Comparison of ENCODE assay signal across 7 cellular contexts in genomic region chr1:193437333-193437732, GRCh38.
DNase-seq lines count a peak whose midpoint lies in the region; ATAC-seq and TF ChIP-seq lines count a peak whose summit lies in the region.
"Not testable (repeated sequence)": the region's sequence is repeated elsewhere in the genome, so short reads cannot be mapped to it uniquely, and the experiment has no call there.

No MANE protein-coding gene starts in this region.

- peak overlapping the region; percentile 77 for H3K4me2 ChIP-seq in KMS-11

- POLR2A ChIA-PET in CD4-positive, alpha-beta memory T cell (lab: Charles Lee; ENCODE audit: partially characterized antibody), result interaction anchor here (0.6 to 2.4 kb wide), 3 partner anchors 21 to 41 kb away, joined by 3 to 11 read pairs (median 8); no protein-coding TSS in a partner anchor

- H3K79me2 ChIP-seq in KMS-11 (ENCODE audit: insufficient read depth, low read depth), result not testable (repeated sequence)

- peaks cover 2 to 60% (median 38%) of the 10 kb centered on the region in 8 donors for H3K9me3 Mint-ChIP-seq in CD4-positive, alpha-beta memory T cell
- peaks cover 71% of the 10 kb centered on the region for H3K9me3 Mint-ChIP-seq in T-helper 1 cell treated with Interleukin-12 subunit alpha and Interleukin-12 subunit beta and Interleukin-4 antibody, amounts not matched to agents 30 μg/mL and 1 μg/mL, for 36 hours
- peaks cover 70% of the 10 kb centered on the region for H3K9me3 Mint-ChIP-seq in activated T-helper 1 cell treated with anti-CD3 and anti-CD28 coated beads, Interleukin-12 subunit alpha, Interleukin-12 subunit beta, Interleukin-2, Interleukin-4 antibody, amounts not matched to agents 30 ng/mL and 10 ng/mL and 1 ng/mL, durations not matched to agents 14 hours and 24 hours and 36 hours
- H3K9me3 Mint-ChIP-seq in stimulated activated naive CD8-positive, alpha-beta T cell treated with anti-CD3 and anti-CD28 coated beads, Interleukin-15, amount 100 ng/mL, for 72 hours, result peaks cover 34 to 58% of the 10 kb centered on the region in 2 donors

- H3K27ac ChIP-seq in CD4-positive, alpha-beta memory T cell (ENCODE audit: low read depth, low read length); spleen: not testable (repeated sequence)
- H3K27ac ChIP-seq in KMS-11 (peak overlapping the region; percentile 51), epithelial cell of prostate (peak overlapping the region; percentile 14)

- not testable (repeated sequence) for H3K4me3 Mint-ChIP-seq in CD4-positive, alpha-beta memory T cell; T-helper 1 cell treated with Interleukin-12 subunit alpha and Interleukin-12 subunit beta and Interleukin-4 antibody, amounts not matched to agents 30 μg/mL and 1 μg/mL, for 36 hours; activated T-helper 1 cell treated with anti-CD3 and anti-CD28 coated beads, Interleukin-12 subunit alpha, Interleukin-12 subunit beta, Interleukin-2, Interleukin-4 antibody, amounts not matched to agents 30 ng/mL and 10 ng/mL and 1 ng/mL, durations not matched to agents 14 hours and 24 hours and 36 hours; stimulated activated naive CD8-positive, alpha-beta T cell treated with anti-CD3 and anti-CD28 coated beads, Interleukin-15, amount 100 ng/mL, for 72 hours

- not testable (repeated sequence) for DNase-seq in CD4-positive, alpha-beta memory T cell; activated T-helper 1 cell treated with anti-CD3 and anti-CD28 coated beads, Interleukin-12 subunit alpha, Interleukin-12 subunit beta, Interleukin-2, Interleukin-4 antibody, amounts not matched to agents 30 ng/mL and 10 ng/mL and 1 ng/mL, durations not matched to agents 14 hours and 24 hours and 36 hours (ENCODE audit: low spot score); epithelial cell of prostate (ENCODE audit: low read depth, low spot score); stimulated activated naive CD8-positive, alpha-beta T cell treated with anti-CD3 and anti-CD28 coated beads, Interleukin-15, amount 100 ng/mL, for 72 hours
- peak; percentile 70 for DNase-seq in spleen

- peaks cover 0 to 12% of the 10 kb centered on the region in 2 donors for H3K9me3 ChIP-seq in CD4-positive, alpha-beta memory T cell (ENCODE audit: control insufficient read depth in 1 of 2, low read length in 2 of 2)
- H3K9me3 ChIP-seq in spleen, result peaks cover 3 to 33% (median 23%) of the 10 kb centered on the region in 8 donors

- not testable (repeated sequence) for H3K27me3 ChIP-seq in CD4-positive, alpha-beta memory T cell (ENCODE audit: insufficient read depth, low read length); KMS-11 (ENCODE audit: insufficient read depth, low read depth); spleen (replicated peaks in 1 of 7)

- CTCF ChIA-PET in CD4-positive, alpha-beta memory T cell (lab: Charles Lee; ENCODE audit: partially characterized antibody), result interaction anchor here (1.3 to 1.4 kb wide), 2 partner anchors 11 to 12 kb away, joined by 3 read pairs; no protein-coding TSS in a partner anchor

- not testable (repeated sequence) for TF ChIP-seq POLR2A in spleen (IDR thresholded peaks at IDR 0.05)

- not testable (repeated sequence) for H2AFZ ChIP-seq in KMS-11 (ENCODE audit: low read depth)

- TF ChIP-seq CTCF in KMS-11 (conservative IDR thresholded peaks at IDR 0.05; ENCODE audit: low read depth, low read length); spleen (IDR thresholded peaks at IDR 0.05 in 8 of 11, conservative IDR thresholded peaks at IDR 0.05 in 3 of 11): not testable (repeated sequence)

- 92 to 98% (median 94%) methylated on average over 14 to 19 of the region's 19 CpGs for WGBS in spleen, 5 donors

- not testable (repeated sequence) for H4K20me1 ChIP-seq in KMS-11 (ENCODE audit: insufficient read depth)

- H3K36me3 ChIP-seq in CD4-positive, alpha-beta memory T cell (ENCODE audit: insufficient read depth, low read length); KMS-11 (ENCODE audit: insufficient read depth); spleen: not testable (repeated sequence)

- not testable (repeated sequence) for H3K9ac ChIP-seq in KMS-11

- peaks cover 34 to 39% of the 10 kb centered on the region in 2 donors for H3K36me3 Mint-ChIP-seq in CD4-positive, alpha-beta memory T cell
- peaks cover 71% of the 10 kb centered on the region for H3K36me3 Mint-ChIP-seq in T-helper 1 cell treated with Interleukin-12 subunit alpha and Interleukin-12 subunit beta and Interleukin-4 antibody, amounts not matched to agents 30 μg/mL and 1 μg/mL, for 36 hours (ENCODE audit: low read depth)
- peaks cover 47% of the 10 kb centered on the region for H3K36me3 Mint-ChIP-seq in activated T-helper 1 cell treated with anti-CD3 and anti-CD28 coated beads, Interleukin-12 subunit alpha, Interleukin-12 subunit beta, Interleukin-2, Interleukin-4 antibody, amounts not matched to agents 30 ng/mL and 10 ng/mL and 1 ng/mL, durations not matched to agents 14 hours and 24 hours and 36 hours (ENCODE audit: low read depth)

- intact Hi-C loops in CD4-positive, alpha-beta memory T cell (cut with micrococcal nuclease); activated T-helper 1 cell treated with anti-CD3 and anti-CD28 coated beads, Interleukin-12 subunit alpha, Interleukin-12 subunit beta, Interleukin-2, Interleukin-4 antibody, amounts not matched to agents 30 ng/mL and 10 ng/mL and 1 ng/mL, durations not matched to agents 14 hours and 24 hours and 36 hours (cut with micrococcal nuclease); spleen (cut with DNase I; ENCODE audit: low total_unique reads): not testable (repeated sequence)

- peak overlapping the region in 4 of 7 donors; percentile 79 to 93 (median 88) for H3K27ac Mint-ChIP-seq in CD4-positive, alpha-beta memory T cell
- H3K27ac Mint-ChIP-seq in T-helper 1 cell treated with Interleukin-12 subunit alpha and Interleukin-12 subunit beta and Interleukin-4 antibody, amounts not matched to agents 30 μg/mL and 1 μg/mL, for 36 hours, result peak overlapping the region; percentile 75
- H3K27ac Mint-ChIP-seq in activated T-helper 1 cell treated with anti-CD3 and anti-CD28 coated beads, Interleukin-12 subunit alpha, Interleukin-12 subunit beta, Interleukin-2, Interleukin-4 antibody, amounts not matched to agents 30 ng/mL and 10 ng/mL and 1 ng/mL, durations not matched to agents 14 hours and 24 hours and 36 hours, result peak overlapping the region; percentile 70
- not testable (repeated sequence) for H3K27ac Mint-ChIP-seq in stimulated activated naive CD8-positive, alpha-beta T cell treated with anti-CD3 and anti-CD28 coated beads, Interleukin-15, amount 100 ng/mL, for 72 hours

- H3K4me3 ChIP-seq in CD4-positive, alpha-beta memory T cell (ENCODE audit: low read length in 2 of 2); KMS-11 (IDR thresholded peaks at IDR 0.05; ENCODE audit: insufficient read depth, low read depth, low read length); spleen: not testable (repeated sequence)

- H3K27me3 Mint-ChIP-seq in CD4-positive, alpha-beta memory T cell; T-helper 1 cell treated with Interleukin-12 subunit alpha and Interleukin-12 subunit beta and Interleukin-4 antibody, amounts not matched to agents 30 μg/mL and 1 μg/mL, for 36 hours (ENCODE audit: low read depth); activated T-helper 1 cell treated with anti-CD3 and anti-CD28 coated beads, Interleukin-12 subunit alpha, Interleukin-12 subunit beta, Interleukin-2, Interleukin-4 antibody, amounts not matched to agents 30 ng/mL and 10 ng/mL and 1 ng/mL, durations not matched to agents 14 hours and 24 hours and 36 hours (ENCODE audit: insufficient read depth); stimulated activated naive CD8-positive, alpha-beta T cell treated with anti-CD3 and anti-CD28 coated beads, Interleukin-15, amount 100 ng/mL, for 72 hours: not testable (repeated sequence)

- H3K4me1 ChIP-seq in CD4-positive, alpha-beta memory T cell (ENCODE audit: insufficient read depth, low read length), result peaks cover 21% of the 10 kb centered on the region
- peaks cover 48% of the 10 kb centered on the region for H3K4me1 ChIP-seq in KMS-11 (ENCODE audit: low read depth, poor library complexity, severe bottlenecking)
- H3K4me1 ChIP-seq in spleen, result not testable (repeated sequence)

- peaks cover 19 to 38% (median 30%) of the 10 kb centered on the region in 4 donors for H3K4me1 Mint-ChIP-seq in CD4-positive, alpha-beta memory T cell
- peaks cover 37% of the 10 kb centered on the region for H3K4me1 Mint-ChIP-seq in T-helper 1 cell treated with Interleukin-12 subunit alpha and Interleukin-12 subunit beta and Interleukin-4 antibody, amounts not matched to agents 30 μg/mL and 1 μg/mL, for 36 hours (ENCODE audit: low read depth)
- peaks cover 57% of the 10 kb centered on the region for H3K4me1 Mint-ChIP-seq in activated T-helper 1 cell treated with anti-CD3 and anti-CD28 coated beads, Interleukin-12 subunit alpha, Interleukin-12 subunit beta, Interleukin-2, Interleukin-4 antibody, amounts not matched to agents 30 ng/mL and 10 ng/mL and 1 ng/mL, durations not matched to agents 14 hours and 24 hours and 36 hours (ENCODE audit: low read depth)
- peaks cover 21% of the 10 kb centered on the region for H3K4me1 Mint-ChIP-seq in stimulated activated naive CD8-positive, alpha-beta T cell treated with anti-CD3 and anti-CD28 coated beads, Interleukin-15, amount 100 ng/mL, for 72 hours

- ATAC-seq in stimulated activated naive CD8-positive, alpha-beta T cell treated with anti-CD3 and anti-CD28 coated beads, Interleukin-15, amount 100 ng/mL, for 72 hours, result peak; percentile 69
